4 cellular contexts compared by ENCODE assay signal in the genomic region with DNA sequence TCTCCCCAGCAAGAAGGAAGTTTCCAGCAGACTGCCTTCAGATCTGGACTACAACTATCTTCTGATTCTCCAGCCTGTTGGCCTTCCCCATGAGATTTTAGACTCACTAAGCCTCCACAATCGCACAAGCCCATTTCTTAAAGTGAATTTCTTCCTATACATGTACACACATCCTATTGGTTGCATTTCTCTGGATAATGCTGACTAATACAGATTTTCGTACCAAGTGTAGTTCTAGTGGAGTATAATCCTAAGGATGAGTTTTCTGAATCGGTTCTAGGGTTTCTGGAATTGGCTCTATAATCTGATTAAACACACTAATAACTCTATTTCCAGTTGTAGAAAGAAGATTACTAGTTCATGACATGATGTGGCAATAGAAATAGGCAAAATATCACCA.
TF ChIP-seq lines count a peak whose summit lies in the region.

No MANE protein-coding gene starts in this region.

TF ChIP-seq in HepG2, 621 proteins besides CTCF, POLR2A, EP300 and RAD21:
- no peak for TF ChIP-seq NFKB2 (CRISPR knock-in tag; IDR thresholded peaks at IDR 0.05; ENCODE audit: borderline replicate concordance)
- TF ChIP-seq MAFK (conservative IDR thresholded peaks at IDR 0.05 in 1 of 2, IDR thresholded peaks at IDR 0.05 in 1 of 2; ENCODE audit: low read length in 2 of 2), result peak; percentile 74 to 87
- TF ChIP-seq, protein P1, sequence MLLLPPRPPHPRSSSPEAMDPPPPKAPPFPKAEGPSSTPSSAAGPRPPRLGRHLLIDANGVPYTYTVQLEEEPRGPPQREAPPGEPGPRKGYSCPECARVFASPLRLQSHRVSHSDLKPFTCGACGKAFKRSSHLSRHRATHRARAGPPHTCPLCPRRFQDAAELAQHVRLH (CRISPR knock-in tag; IDR thresholded peaks at IDR 0.05; ENCODE audit: borderline replicate concordance, low read depth), result no peak
- no peak for TF ChIP-seq ARHGAP35 (CRISPR knock-in tag; IDR thresholded peaks at IDR 0.05; ENCODE audit: borderline replicate concordance)
- TF ChIP-seq MAFF (IDR thresholded peaks at IDR 0.05; ENCODE audit: low read depth, low read length), result peak; percentile 72

TF ChIP-seq in A549, 52 proteins besides CTCF, POLR2A, EP300 and RAD21:
- no peak for TF ChIP-seq MYC (IDR thresholded peaks at IDR 0.05; ENCODE audit: borderline replicate concordance, low read length)
- TF ChIP-seq, protein P2, sequence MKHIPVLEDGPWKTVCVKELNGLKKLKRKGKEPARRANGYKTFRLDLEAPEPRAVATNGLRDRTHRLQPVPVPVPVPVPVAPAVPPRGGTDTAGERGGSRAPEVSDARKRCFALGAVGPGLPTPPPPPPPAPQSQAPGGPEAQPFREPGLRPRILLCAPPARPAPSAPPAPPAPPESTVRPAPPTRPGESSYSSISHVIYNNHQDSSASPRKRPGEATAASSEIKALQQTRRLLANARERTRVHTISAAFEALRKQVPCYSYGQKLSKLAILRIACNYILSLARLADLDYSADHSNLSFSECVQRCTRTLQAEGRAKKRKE (CRISPR knock-in tag; IDR thresholded peaks at IDR 0.05; ENCODE audit: low read depth), result no peak
- no peak for TF ChIP-seq GATA3 (IDR thresholded peaks at IDR 0.05; ENCODE audit: borderline replicate concordance)
- TF ChIP-seq, protein P3, sequence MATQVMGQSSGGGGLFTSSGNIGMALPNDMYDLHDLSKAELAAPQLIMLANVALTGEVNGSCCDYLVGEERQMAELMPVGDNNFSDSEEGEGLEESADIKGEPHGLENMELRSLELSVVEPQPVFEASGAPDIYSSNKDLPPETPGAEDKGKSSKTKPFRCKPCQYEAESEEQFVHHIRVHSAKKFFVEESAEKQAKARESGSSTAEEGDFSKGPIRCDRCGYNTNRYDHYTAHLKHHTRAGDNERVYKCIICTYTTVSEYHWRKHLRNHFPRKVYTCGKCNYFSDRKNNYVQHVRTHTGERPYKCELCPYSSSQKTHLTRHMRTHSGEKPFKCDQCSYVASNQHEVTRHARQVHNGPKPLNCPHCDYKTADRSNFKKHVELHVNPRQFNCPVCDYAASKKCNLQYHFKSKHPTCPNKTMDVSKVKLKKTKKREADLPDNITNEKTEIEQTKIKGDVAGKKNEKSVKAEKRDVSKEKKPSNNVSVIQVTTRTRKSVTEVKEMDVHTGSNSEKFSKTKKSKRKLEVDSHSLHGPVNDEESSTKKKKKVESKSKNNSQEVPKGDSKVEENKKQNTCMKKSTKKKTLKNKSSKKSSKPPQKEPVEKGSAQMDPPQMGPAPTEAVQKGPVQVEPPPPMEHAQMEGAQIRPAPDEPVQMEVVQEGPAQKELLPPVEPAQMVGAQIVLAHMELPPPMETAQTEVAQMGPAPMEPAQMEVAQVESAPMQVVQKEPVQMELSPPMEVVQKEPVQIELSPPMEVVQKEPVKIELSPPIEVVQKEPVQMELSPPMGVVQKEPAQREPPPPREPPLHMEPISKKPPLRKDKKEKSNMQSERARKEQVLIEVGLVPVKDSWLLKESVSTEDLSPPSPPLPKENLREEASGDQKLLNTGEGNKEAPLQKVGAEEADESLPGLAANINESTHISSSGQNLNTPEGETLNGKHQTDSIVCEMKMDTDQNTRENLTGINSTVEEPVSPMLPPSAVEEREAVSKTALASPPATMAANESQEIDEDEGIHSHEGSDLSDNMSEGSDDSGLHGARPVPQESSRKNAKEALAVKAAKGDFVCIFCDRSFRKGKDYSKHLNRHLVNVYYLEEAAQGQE (IDR thresholded peaks at IDR 0.05), result no peak
- TF ChIP-seq MAFK (IDR thresholded peaks at IDR 0.05; ENCODE audit: partially characterized antibody), result peak; percentile 88

TF ChIP-seq in IMR-90, 13 proteins besides CTCF, POLR2A, EP300 and RAD21:
- TF ChIP-seq, protein P4, sequence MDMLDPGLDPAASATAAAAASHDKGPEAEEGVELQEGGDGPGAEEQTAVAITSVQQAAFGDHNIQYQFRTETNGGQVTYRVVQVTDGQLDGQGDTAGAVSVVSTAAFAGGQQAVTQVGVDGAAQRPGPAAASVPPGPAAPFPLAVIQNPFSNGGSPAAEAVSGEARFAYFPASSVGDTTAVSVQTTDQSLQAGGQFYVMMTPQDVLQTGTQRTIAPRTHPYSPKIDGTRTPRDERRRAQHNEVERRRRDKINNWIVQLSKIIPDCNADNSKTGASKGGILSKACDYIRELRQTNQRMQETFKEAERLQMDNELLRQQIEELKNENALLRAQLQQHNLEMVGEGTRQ (IDR thresholded peaks at IDR 0.05; ENCODE audit: low read depth, low read length), result no peak
- peak; percentile 82 for TF ChIP-seq MAFK (IDR thresholded peaks at IDR 0.05; ENCODE audit: low read depth, low read length)
- TF ChIP-seq MXI1 (IDR thresholded peaks at IDR 0.05; ENCODE audit: borderline replicate concordance, low read depth, low read length), result no peak
TF ChIP-seq in IMR-90: peak in this region for 1.

TF ChIP-seq in K562, 482 proteins besides CTCF, POLR2A, EP300 and RAD21:
- TF ChIP-seq ATF7 (IDR thresholded peaks at IDR 0.05) (no peak), ZNF316 (IDR thresholded peaks at IDR 0.05) (peak; percentile 43; the same call in 1 of the 2 replicates)
TF ChIP-seq in K562: peak in this region for 1.
